ENCODE assay signal across 2 cellular contexts in genomic region chr1:118144777-118145176, GRCh38.
TF ChIP-seq lines count a peak whose summit lies in the region.

No MANE protein-coding gene starts in this region.

TF ChIP-seq in IMR-90, 13 proteins besides CTCF, POLR2A, EP300 and RAD21:
- TF ChIP-seq, protein P1, sequence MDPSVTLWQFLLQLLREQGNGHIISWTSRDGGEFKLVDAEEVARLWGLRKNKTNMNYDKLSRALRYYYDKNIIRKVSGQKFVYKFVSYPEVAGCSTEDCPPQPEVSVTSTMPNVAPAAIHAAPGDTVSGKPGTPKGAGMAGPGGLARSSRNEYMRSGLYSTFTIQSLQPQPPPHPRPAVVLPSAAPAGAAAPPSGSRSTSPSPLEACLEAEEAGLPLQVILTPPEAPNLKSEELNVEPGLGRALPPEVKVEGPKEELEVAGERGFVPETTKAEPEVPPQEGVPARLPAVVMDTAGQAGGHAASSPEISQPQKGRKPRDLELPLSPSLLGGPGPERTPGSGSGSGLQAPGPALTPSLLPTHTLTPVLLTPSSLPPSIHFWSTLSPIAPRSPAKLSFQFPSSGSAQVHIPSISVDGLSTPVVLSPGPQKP (IDR thresholded peaks at IDR 0.05; ENCODE audit: borderline replicate concordance, low read depth, low read length): no peak
- TF ChIP-seq MAFK (IDR thresholded peaks at IDR 0.05; ENCODE audit: low read depth, low read length): no peak
- TF ChIP-seq NFE2L2 (IDR thresholded peaks at IDR 0.05; ENCODE audit: low read depth, low read length): no peak
- TF ChIP-seq CHD1 (IDR thresholded peaks at IDR 0.05; ENCODE audit: low read depth, low read length): no peak
- TF ChIP-seq BHLHE40 (IDR thresholded peaks at IDR 0.05; ENCODE audit: low read depth, low read length): no peak
- TF ChIP-seq RCOR1 (IDR thresholded peaks at IDR 0.05; ENCODE audit: insufficient replicate concordance, low read length): no peak
- TF ChIP-seq SMC3 (IDR thresholded peaks at IDR 0.05; ENCODE audit: low read depth, low read length): no peak
- TF ChIP-seq MXI1 (IDR thresholded peaks at IDR 0.05; ENCODE audit: borderline replicate concordance, low read depth, low read length): no peak
- TF ChIP-seq RFX5 (IDR thresholded peaks at IDR 0.05; ENCODE audit: low read depth, low read length): no peak
- TF ChIP-seq, protein P2, sequence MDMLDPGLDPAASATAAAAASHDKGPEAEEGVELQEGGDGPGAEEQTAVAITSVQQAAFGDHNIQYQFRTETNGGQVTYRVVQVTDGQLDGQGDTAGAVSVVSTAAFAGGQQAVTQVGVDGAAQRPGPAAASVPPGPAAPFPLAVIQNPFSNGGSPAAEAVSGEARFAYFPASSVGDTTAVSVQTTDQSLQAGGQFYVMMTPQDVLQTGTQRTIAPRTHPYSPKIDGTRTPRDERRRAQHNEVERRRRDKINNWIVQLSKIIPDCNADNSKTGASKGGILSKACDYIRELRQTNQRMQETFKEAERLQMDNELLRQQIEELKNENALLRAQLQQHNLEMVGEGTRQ (IDR thresholded peaks at IDR 0.05; ENCODE audit: low read depth, low read length): no peak
- TF ChIP-seq MAZ (IDR thresholded peaks at IDR 0.05; ENCODE audit: borderline replicate concordance, low read depth, low read length): no peak
- TF ChIP-seq CEBPB (IDR thresholded peaks at IDR 0.05; ENCODE audit: low read depth, low read length): no peak
- TF ChIP-seq FOS (IDR thresholded peaks at IDR 0.05; ENCODE audit: low read depth, low read length): no peak
TF ChIP-seq in IMR-90: peak in this region for 0.

TF ChIP-seq in endothelial cell of umbilical vein, 7 proteins besides CTCF, POLR2A, EP300 and RAD21:
- TF ChIP-seq EZH2 (IDR thresholded peaks at IDR 0.05; ENCODE audit: borderline replicate concordance, low read depth, low read length, severe bottlenecking) (no peak), POLR2AphosphoS5 (IDR thresholded peaks at IDR 0.05; ENCODE audit: insufficient read depth, low read depth, low read length) (no peak), FOS (IDR thresholded peaks at IDR 0.05; ENCODE audit: borderline replicate concordance, insufficient read depth, low read length) (no peak), JUN (IDR thresholded peaks at IDR 0.05; ENCODE audit: borderline replicate concordance, insufficient read depth, insufficient read length, low read depth) (no peak), GATA2 (IDR thresholded peaks at IDR 0.05; ENCODE audit: insufficient read depth, insufficient read length, low read depth, low read length) (no peak), MYC (IDR thresholded peaks at IDR 0.05; ENCODE audit: low read depth, low read length) (no peak)
- TF ChIP-seq, protein P3, sequence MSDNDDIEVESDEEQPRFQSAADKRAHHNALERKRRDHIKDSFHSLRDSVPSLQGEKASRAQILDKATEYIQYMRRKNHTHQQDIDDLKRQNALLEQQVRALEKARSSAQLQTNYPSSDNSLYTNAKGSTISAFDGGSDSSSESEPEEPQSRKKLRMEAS (IDR thresholded peaks at IDR 0.05; ENCODE audit: insufficient read depth, insufficient read length): no peak
